In the genomic region with DNA sequence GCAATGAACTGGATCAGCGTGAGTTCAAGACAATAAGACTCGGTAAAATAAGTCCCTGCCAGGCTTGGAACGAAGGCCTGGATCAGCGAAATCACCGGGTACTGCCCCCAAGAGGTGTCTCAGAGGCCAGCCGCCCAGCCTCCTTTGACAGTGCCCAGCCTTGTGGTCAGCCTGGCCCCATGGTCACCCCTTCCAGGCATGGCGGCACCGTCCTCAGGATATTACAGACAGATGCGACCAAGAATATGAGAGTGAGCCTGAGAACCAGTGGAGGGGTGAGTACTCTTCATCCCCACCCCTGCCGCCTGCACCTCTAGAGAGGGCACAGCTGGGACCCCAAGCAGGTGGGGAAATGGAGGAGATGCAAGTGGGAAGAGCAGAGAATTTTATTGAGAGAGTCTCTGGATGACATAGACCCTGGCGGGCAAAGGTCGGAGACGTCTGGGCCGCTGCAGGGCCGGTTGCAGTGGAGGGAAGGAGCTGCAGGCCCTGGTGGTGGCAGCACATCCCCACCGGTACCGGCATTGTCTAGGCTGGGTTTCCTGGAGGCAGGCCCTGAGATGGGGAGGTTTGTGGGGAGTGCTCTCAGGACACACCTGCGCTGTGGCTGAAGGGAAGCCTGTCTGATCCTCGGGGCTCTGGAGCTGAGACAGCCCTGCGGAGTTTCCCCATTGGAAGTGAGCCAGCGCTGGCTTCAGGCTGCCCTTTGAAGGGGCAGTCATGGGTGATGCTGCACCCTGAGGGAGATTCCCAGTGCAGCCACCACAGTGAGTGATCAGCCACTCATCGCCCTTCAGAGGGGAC, we compare ENCODE assay signal across 22 cellular contexts.
DNase-seq lines count a peak whose midpoint lies in the region; ATAC-seq, FAIRE-seq and TF ChIP-seq lines count a peak whose summit lies in the region.
"Had no signal": no experiment of that assay in that cellular context is flagged by ENCODE, and none has a peak within 500 bp of the region (broad histone marks: within the 10 kb centered on the region; RNA-seq: fewer than 3 reads in every experiment).

No MANE protein-coding gene starts in this region.

- no peak for TF ChIP-seq CTCF in WTC11 (IDR thresholded peaks at IDR 0.05)
- TF ChIP-seq CTCF in kidney epithelial cell (IDR thresholded peaks at IDR 0.05; ENCODE audit: insufficient read depth, low read length, poor library complexity, severe bottlenecking) = no peak
- no peak for TF ChIP-seq CTCF in psoas muscle (IDR thresholded peaks at IDR 0.05)
- no peak for TF ChIP-seq CTCF in upper lobe of right lung (IDR thresholded peaks at IDR 0.05)

- peaks cover 24% of the 10 kb centered on the region for H3K4me1 ChIP-seq in psoas muscle
- H3K4me1 ChIP-seq in upper lobe of right lung = peaks cover 4% of the 10 kb centered on the region
- H3K4me1 ChIP-seq: testis had no signal

- CTCF ChIA-PET in WTC11 (lab: Charles Lee) = interaction anchor here (0.6 to 1.0 kb wide), 4 partner anchors 11 to 229 kb away, joined by 3 read pairs; no protein-coding TSS in a partner anchor

- DNase-seq in H7 (peak; percentile 81), WTC11 (ENCODE audit: low spot score) (peak; percentile 34), kidney epithelial cell (ENCODE audit: low read depth) (peak; percentile 7), psoas muscle (peak in 1 of 2 donors; percentile 61), sciatic nerve (ENCODE audit: low spot score) (no peak), upper lobe of right lung (no peak), urothelium cell line (ENCODE audit: low spot score) (no peak)
- DNase-seq in effector CD8-positive, alpha-beta T cell (lab: John Stamatoyannopoulos, UW) = no peak
- DNase-seq: activated CD4-positive, CD25-positive, alpha-beta regulatory T cell; activated CD8-positive, alpha-beta T cell treated with anti-CD3 and anti-CD28 coated beads for 36 hours; activated T-cell treated with anti-CD3 and anti-CD28 coated beads, Interleukin-2, amount 50 U/mL, for 24 hours; CD4-positive, alpha-beta memory T cell; midbrain; NCI-H1436; NCI-H2171 treated with DMSO at 0.1 percent for 48 hours; NCI-H774; SJCRH30; testis had no signal

- POLR2A ChIA-PET in WTC11 (lab: Charles Lee) = no interaction called here

- H3K27me3 ChIP-seq in H7 (ENCODE audit: control insufficient read depth, insufficient read depth, low read length) (no peaks in the 10 kb centered on the region), kidney epithelial cell (ENCODE audit: control insufficient read depth, insufficient read depth, low read length) (no peaks in the 10 kb centered on the region), psoas muscle (ENCODE audit: insufficient read depth in 3 of 3, low read length in 2 of 3) (no peaks in the 10 kb centered on the region), upper lobe of right lung (no peaks in the 10 kb centered on the region)
- H3K27me3 ChIP-seq: SJCRH30, testis had no signal

- no peaks in the 10 kb centered on the region for H3K4me1 Mint-ChIP-seq in WTC11
- H3K4me1 Mint-ChIP-seq: CD4-positive, alpha-beta memory T cell; neural crest cell had no signal

- H3K9me3 ChIP-seq in psoas muscle = no peaks in the 10 kb centered on the region
- no peaks in the 10 kb centered on the region for H3K9me3 ChIP-seq in upper lobe of right lung
- H3K9me3 ChIP-seq: SJCRH30, testis had no signal

- intact Hi-C loops in psoas muscle (cut with DNase I) = loop anchor here in 1 of 2 donors (5.0 kb wide), 1 partner anchor 41 kb away; no protein-coding TSS in a partner anchor
- intact Hi-C loops in sciatic nerve (cut with DNase I) = no loop called here
- intact Hi-C loops in upper lobe of right lung (cut with DNase I) = no loop called here

- H3K4me3 Mint-ChIP-seq in WTC11 = no peak overlapping the region
- H3K4me3 Mint-ChIP-seq: activated CD8-positive, alpha-beta T cell treated with anti-CD3 and anti-CD28 coated beads for 36 hours; activated T-cell treated with anti-CD3 and anti-CD28 coated beads, Interleukin-2, amount 50 U/mL, for 24 hours; CD4-positive, alpha-beta memory T cell; neural crest cell had no signal

- ATAC-seq in WTC11 (peak; percentile 85), psoas muscle (peak; percentile 43 to 50 (median 46)), sciatic nerve (no peak), upper lobe of right lung (no peak)
- ATAC-seq: activated CD8-positive, alpha-beta T cell treated with anti-CD3 and anti-CD28 coated beads for 36 hours had no signal

- no peaks in the 10 kb centered on the region for H3K9me3 Mint-ChIP-seq in WTC11
- H3K9me3 Mint-ChIP-seq: activated CD8-positive, alpha-beta T cell treated with anti-CD3 and anti-CD28 coated beads for 36 hours; activated naive CD4-positive, alpha-beta T cell treated with anti-CD3 and anti-CD28 coated beads, Interleukin-2, amount 50 U/mL, for 72 hours; activated T-cell treated with anti-CD3 and anti-CD28 coated beads, Interleukin-2, amount 50 U/mL, for 24 hours; CD4-positive, alpha-beta memory T cell had no signal

- H3K27ac Mint-ChIP-seq in WTC11 = no peak overlapping the region
- H3K27ac Mint-ChIP-seq: activated CD8-positive, alpha-beta T cell treated with anti-CD3 and anti-CD28 coated beads for 36 hours; activated naive CD4-positive, alpha-beta T cell treated with anti-CD3 and anti-CD28 coated beads, Interleukin-2, amount 50 U/mL, for 72 hours; activated T-cell treated with anti-CD3 and anti-CD28 coated beads, Interleukin-2, amount 50 U/mL, for 24 hours had no signal

- no peak overlapping the region for H3K4me3 ChIP-seq in H7 (ENCODE audit: insufficient read depth, low read depth, low read length)
- no peak overlapping the region for H3K4me3 ChIP-seq in kidney epithelial cell (ENCODE audit: low read depth, low read length)
- H3K4me3 ChIP-seq in psoas muscle = no peak overlapping the region
- no peak overlapping the region for H3K4me3 ChIP-seq in upper lobe of right lung
- H3K4me3 ChIP-seq: SJCRH30, testis had no signal

- no peak for FAIRE-seq in urothelium cell line (lab: Jason Lieb, UNC)
- FAIRE-seq: colon, keratinocyte had no signal

- H3K36me3 ChIP-seq in H7 (replicated peaks; ENCODE audit: control insufficient read depth, insufficient read depth, low read length) = no peaks in the 10 kb centered on the region
- H3K36me3 ChIP-seq in kidney epithelial cell (ENCODE audit: control insufficient read depth, insufficient read depth, low read length) = no peaks in the 10 kb centered on the region
- H3K36me3 ChIP-seq in psoas muscle (ENCODE audit: insufficient read depth in 1 of 2, low read depth in 1 of 2) = no peaks in the 10 kb centered on the region
- no peaks in the 10 kb centered on the region for H3K36me3 ChIP-seq in upper lobe of right lung
- H3K36me3 ChIP-seq: SJCRH30 had no signal

- H3K27ac ChIP-seq in psoas muscle = peak overlapping the region; percentile 3
- H3K27ac ChIP-seq in upper lobe of right lung = no peak overlapping the region
- H3K27ac ChIP-seq: SJCRH30, testis had no signal

- H3K27me3 Mint-ChIP-seq in WTC11 (ENCODE audit: low read depth) = no peaks in the 10 kb centered on the region
- H3K27me3 Mint-ChIP-seq: activated CD8-positive, alpha-beta T cell treated with anti-CD3 and anti-CD28 coated beads for 36 hours; activated T-cell treated with anti-CD3 and anti-CD28 coated beads, Interleukin-2, amount 50 U/mL, for 24 hours; CD4-positive, alpha-beta memory T cell had no signal

- no peaks in the 10 kb centered on the region for H3K36me3 Mint-ChIP-seq in WTC11
- H3K36me3 Mint-ChIP-seq: CD4-positive, alpha-beta memory T cell had no signal

- WGBS in psoas muscle, 3 donors = 81 to 90% (median 83%) methylated on average over 22 of the region's 22 CpGs

TF ChIP-seq in WTC11, 78 proteins besides CTCF, POLR2A, EP300 and RAD21 (continues in another document):
- TF ChIP-seq ATF1 (CRISPR knock-in tag; IDR thresholded peaks at IDR 0.05) (no peak), KAT7 (CRISPR knock-in tag; IDR thresholded peaks at IDR 0.05; ENCODE audit: borderline replicate concordance) (no peak), ZNF416 (CRISPR knock-in tag; IDR thresholded peaks at IDR 0.05) (no peak), ESRRA (CRISPR knock-in tag; IDR thresholded peaks at IDR 0.05; ENCODE audit: borderline replicate concordance) (no peak)
- TF ChIP-seq, protein P1, sequence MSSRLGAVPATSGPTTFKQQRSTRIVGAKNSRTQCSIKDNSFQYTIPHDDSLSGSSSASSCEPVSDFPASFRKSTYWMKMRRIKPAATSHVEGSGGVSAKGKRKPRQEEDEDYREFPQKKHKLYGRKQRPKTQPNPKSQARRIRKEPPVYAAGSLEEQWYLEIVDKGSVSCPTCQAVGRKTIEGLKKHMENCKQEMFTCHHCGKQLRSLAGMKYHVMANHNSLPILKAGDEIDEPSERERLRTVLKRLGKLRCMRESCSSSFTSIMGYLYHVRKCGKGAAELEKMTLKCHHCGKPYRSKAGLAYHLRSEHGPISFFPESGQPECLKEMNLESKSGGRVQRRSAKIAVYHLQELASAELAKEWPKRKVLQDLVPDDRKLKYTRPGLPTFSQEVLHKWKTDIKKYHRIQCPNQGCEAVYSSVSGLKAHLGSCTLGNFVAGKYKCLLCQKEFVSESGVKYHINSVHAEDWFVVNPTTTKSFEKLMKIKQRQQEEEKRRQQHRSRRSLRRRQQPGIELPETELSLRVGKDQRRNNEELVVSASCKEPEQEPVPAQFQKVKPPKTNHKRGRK (CRISPR knock-in tag; IDR thresholded peaks at IDR 0.05; ENCODE audit: borderline replicate concordance) = no peak
- TF ChIP-seq, protein P2, sequence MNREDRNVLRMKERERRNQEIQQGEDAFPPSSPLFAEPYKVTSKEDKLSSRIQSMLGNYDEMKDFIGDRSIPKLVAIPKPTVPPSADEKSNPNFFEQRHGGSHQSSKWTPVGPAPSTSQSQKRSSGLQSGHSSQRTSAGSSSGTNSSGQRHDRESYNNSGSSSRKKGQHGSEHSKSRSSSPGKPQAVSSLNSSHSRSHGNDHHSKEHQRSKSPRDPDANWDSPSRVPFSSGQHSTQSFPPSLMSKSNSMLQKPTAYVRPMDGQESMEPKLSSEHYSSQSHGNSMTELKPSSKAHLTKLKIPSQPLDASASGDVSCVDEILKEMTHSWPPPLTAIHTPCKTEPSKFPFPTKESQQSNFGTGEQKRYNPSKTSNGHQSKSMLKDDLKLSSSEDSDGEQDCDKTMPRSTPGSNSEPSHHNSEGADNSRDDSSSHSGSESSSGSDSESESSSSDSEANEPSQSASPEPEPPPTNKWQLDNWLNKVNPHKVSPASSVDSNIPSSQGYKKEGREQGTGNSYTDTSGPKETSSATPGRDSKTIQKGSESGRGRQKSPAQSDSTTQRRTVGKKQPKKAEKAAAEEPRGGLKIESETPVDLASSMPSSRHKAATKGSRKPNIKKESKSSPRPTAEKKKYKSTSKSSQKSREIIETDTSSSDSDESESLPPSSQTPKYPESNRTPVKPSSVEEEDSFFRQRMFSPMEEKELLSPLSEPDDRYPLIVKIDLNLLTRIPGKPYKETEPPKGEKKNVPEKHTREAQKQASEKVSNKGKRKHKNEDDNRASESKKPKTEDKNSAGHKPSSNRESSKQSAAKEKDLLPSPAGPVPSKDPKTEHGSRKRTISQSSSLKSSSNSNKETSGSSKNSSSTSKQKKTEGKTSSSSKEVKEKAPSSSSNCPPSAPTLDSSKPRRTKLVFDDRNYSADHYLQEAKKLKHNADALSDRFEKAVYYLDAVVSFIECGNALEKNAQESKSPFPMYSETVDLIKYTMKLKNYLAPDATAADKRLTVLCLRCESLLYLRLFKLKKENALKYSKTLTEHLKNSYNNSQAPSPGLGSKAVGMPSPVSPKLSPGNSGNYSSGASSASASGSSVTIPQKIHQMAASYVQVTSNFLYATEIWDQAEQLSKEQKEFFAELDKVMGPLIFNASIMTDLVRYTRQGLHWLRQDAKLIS (CRISPR knock-in tag; IDR thresholded peaks at IDR 0.05; ENCODE audit: borderline replicate concordance) = no peak

Comparison
In these comparisons a context has a peak if more than half of its experiments do, and no peak if none do; other contexts are left out.
1. DNase-seq: peak in H7 (single experiment), WTC11 (single experiment) and kidney epithelial cell (single experiment); none in sciatic nerve (single experiment), effector CD8-positive, alpha-beta T cell (single experiment), upper lobe of right lung (single experiment) and urothelium cell line (single experiment).
2. ATAC-seq: peak in WTC11 (single experiment) and psoas muscle (4 of 4); none in sciatic nerve (single experiment) and upper lobe of right lung (single experiment).